1 cellular context compared by ENCODE assay signal in genomic region chr6:107987805-107988204, GRCh38.
TF ChIP-seq lines count a peak whose summit lies in the region.

No MANE protein-coding gene starts in this region.

TF ChIP-seq in H1, 55 proteins besides CTCF, POLR2A, EP300 and RAD21 (continued from another document):
- no peak for TF ChIP-seq CHD7 (IDR thresholded peaks at IDR 0.05; ENCODE audit: insufficient replicate concordance, low read length)
